8 cellular contexts compared by ENCODE assay signal in genomic region chr2:159712929-159713575, GRCh38. TPM values are rescaled to one million over a fixed set of nuclear protein-coding genes. Genes with fewer than 3 reads are reported as not detected.
DNase-seq lines count a peak whose midpoint lies in the region; ATAC-seq and TF ChIP-seq lines count a peak whose summit lies in the region.

No MANE protein-coding gene starts in this region.

- intact Hi-C loops in spleen (cut with DNase I; ENCODE audit: low total_unique reads) = no loop called here

- H3K9me3 ChIP-seq in iPS-20b (ENCODE audit: insufficient read depth, low read depth, low read length) = no peaks in the 10 kb centered on the region
- H3K9me3 ChIP-seq in spleen = no peaks in the 10 kb centered on the region

- H3K9ac ChIP-seq in iPS-20b (ENCODE audit: low read depth, low read length) = peak overlapping the region; percentile 100

- H3K36me3 ChIP-seq in iPS-20b (ENCODE audit: insufficient read depth, low read depth, low read length) (peaks cover 29% of the 10 kb centered on the region), spleen (peaks cover 0 to 39% (median 17%) of the 10 kb centered on the region in 6 donors)

- ATAC-seq in GM19023 (IDR thresholded peaks at IDR 0.05; ENCODE audit: unreplicated experiment) = peak; percentile 10

- TF ChIP-seq POLR2A in spleen (IDR thresholded peaks at IDR 0.05) = no peak

- TF ChIP-seq CTCF in AG10803 (conservative IDR thresholded peaks at IDR 0.05; ENCODE audit: low read length) = no peak
- TF ChIP-seq CTCF in spleen (IDR thresholded peaks at IDR 0.05 in 8 of 11, conservative IDR thresholded peaks at IDR 0.05 in 3 of 11) = no peak
- no peak for TF ChIP-seq CTCF in GM10248 (IDR thresholded peaks at IDR 0.05; ENCODE audit: control extremely low read depth, extremely low read depth, low read depth, missing control alignments)

- H3K27me3 ChIP-seq in iPS-20b (ENCODE audit: insufficient read depth, low read length) (no peaks in the 10 kb centered on the region), spleen (replicated peaks in 1 of 7) (no peaks in the 10 kb centered on the region)

- CTCF ChIA-PET in GM10248 (lab: Yijun Ruan, JAX) = interaction anchor here (1.2 to 2.2 kb wide), 7 partner anchors 10 to 197 kb away, joined by 3 to 17 read pairs (median 6); partner anchors contain the start of gene BAZ2B

- POLR2A ChIA-PET in GM10248 (lab: Yijun Ruan, JAX) = interaction anchor here (1.6 to 1.7 kb wide), 2 partner anchors 14 to 99 kb away, joined by 5 to 12 read pairs; no protein-coding TSS in a partner anchor

- peaks cover 5% of the 10 kb centered on the region for H3K4me1 ChIP-seq in iPS-20b (ENCODE audit: insufficient read depth, low read length)
- H3K4me1 ChIP-seq in spleen = peaks cover 26 to 69% (median 61%) of the 10 kb centered on the region in 6 donors

- peak overlapping the region; percentile 90 for H3K27ac ChIP-seq in adipose tissue (ENCODE audit: low read depth, low read length)
- H3K27ac ChIP-seq in iPS-20b (ENCODE audit: low read length) = peak overlapping the region; percentile 93
- peak overlapping the region; percentile 98 to 100 (median 100) for H3K27ac ChIP-seq in spleen

- DNase-seq in AG10803 (ENCODE audit: low read depth) = peak; percentile 21
- DNase-seq in HuH-7.5 (ENCODE audit: low spot score) = peak; percentile 16
- no peak for DNase-seq in spleen
- DNase-seq in GM10248 (ENCODE audit: extremely low spot score) = no peak
- DNase-seq in central memory CD4-positive, alpha-beta T cell = no peak

- peak overlapping the region; percentile 95 for H3K4me3 ChIP-seq in AG10803 (ENCODE audit: low read length)
- H3K4me3 ChIP-seq in iPS-20b (ENCODE audit: low read length) = peak overlapping the region; percentile 91
- peak overlapping the region; percentile 71 to 91 (median 83) for H3K4me3 ChIP-seq in spleen

- 0 to 1% (median 0%) methylated on average over 35 of the region's 35 CpGs for WGBS in adipose tissue, 3 donors
- WGBS in spleen, 5 donors = 0 to 1% (median 1%) methylated on average over 33 to 35 of the region's 35 CpGs

RNA-seq across cellular contexts. Expression of gene MARCHF7, which starts 0.7 kb away (rescaled TPM):
- 10 to 100 TPM; 12.0 to 40.6 (median 19.8) TPM for polyA plus RNA-seq in adipose tissue
- 100 to 1,000 TPM in 4 of 7 donors, 10 to 100 TPM in 3; 85.8 to 146 (median 103) TPM for total RNA-seq in spleen
- polyA plus RNA-seq in spleen = 10 to 100 TPM; 27.7 to 35.2 (median 34.4) TPM

Comparison
In these comparisons a context has a peak if more than half of its experiments do, and no peak if none do; other contexts are left out.
1. DNase-seq: peak in AG10803 (single experiment) and HuH-7.5 (single experiment); none in spleen (single experiment), GM10248 (single experiment) and central memory CD4-positive, alpha-beta T cell (single experiment).
2. Peak in every context shown above with its lines, with median percentiles within 50 percentile points of each other: H3K4me3 ChIP-seq and H3K27ac ChIP-seq.